In the genomic region with DNA sequence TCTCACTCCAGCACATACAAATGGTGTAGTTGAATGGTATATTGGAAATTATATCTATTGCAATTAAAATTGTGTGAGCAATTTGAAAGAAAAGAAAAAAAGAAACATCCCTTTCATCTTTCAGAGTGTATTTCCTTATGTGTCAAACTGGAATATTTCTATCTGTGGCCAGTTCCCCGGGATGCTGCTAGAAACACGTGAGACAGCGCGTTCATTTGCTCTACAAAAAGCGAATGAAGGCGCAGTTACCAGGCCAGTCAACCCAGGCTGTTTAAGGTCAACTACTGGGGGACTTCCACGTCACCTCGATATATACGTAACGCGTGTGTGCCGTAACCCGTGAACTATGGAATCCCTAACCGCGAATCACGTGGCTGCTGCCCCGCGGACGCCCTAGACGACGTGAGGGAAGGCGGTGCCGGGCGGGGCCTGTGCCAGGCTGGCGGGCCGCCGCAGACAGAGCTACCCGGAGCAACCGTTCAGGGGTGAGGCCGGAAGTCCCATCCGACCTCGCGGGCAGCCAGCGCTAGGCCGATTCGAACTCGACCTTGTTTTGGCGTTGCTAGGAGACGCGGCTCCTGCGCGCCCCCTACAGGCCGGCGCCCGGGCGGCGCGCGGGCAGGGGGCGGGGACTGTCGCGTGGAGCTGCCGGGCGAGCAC, we compare ENCODE assay signal across 1 cellular context.
TF ChIP-seq lines count a peak whose summit lies in the region.

No MANE protein-coding gene starts in this region.

TF ChIP-seq in HEK293, 187 proteins besides CTCF, POLR2A, EP300 and RAD21 (continued from another document and continues in another):
- TF ChIP-seq, protein P1, sequence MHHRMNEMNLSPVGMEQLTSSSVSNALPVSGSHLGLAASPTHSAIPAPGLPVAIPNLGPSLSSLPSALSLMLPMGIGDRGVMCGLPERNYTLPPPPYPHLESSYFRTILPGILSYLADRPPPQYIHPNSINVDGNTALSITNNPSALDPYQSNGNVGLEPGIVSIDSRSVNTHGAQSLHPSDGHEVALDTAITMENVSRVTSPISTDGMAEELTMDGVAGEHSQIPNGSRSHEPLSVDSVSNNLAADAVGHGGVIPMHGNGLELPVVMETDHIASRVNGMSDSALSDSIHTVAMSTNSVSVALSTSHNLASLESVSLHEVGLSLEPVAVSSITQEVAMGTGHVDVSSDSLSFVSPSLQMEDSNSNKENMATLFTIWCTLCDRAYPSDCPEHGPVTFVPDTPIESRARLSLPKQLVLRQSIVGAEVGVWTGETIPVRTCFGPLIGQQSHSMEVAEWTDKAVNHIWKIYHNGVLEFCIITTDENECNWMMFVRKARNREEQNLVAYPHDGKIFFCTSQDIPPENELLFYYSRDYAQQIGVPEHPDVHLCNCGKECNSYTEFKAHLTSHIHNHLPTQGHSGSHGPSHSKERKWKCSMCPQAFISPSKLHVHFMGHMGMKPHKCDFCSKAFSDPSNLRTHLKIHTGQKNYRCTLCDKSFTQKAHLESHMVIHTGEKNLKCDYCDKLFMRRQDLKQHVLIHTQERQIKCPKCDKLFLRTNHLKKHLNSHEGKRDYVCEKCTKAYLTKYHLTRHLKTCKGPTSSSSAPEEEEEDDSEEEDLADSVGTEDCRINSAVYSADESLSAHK (tag by site-specific recombination; IDR thresholded peaks at IDR 0.05) = no peak
- TF ChIP-seq, protein P2, sequence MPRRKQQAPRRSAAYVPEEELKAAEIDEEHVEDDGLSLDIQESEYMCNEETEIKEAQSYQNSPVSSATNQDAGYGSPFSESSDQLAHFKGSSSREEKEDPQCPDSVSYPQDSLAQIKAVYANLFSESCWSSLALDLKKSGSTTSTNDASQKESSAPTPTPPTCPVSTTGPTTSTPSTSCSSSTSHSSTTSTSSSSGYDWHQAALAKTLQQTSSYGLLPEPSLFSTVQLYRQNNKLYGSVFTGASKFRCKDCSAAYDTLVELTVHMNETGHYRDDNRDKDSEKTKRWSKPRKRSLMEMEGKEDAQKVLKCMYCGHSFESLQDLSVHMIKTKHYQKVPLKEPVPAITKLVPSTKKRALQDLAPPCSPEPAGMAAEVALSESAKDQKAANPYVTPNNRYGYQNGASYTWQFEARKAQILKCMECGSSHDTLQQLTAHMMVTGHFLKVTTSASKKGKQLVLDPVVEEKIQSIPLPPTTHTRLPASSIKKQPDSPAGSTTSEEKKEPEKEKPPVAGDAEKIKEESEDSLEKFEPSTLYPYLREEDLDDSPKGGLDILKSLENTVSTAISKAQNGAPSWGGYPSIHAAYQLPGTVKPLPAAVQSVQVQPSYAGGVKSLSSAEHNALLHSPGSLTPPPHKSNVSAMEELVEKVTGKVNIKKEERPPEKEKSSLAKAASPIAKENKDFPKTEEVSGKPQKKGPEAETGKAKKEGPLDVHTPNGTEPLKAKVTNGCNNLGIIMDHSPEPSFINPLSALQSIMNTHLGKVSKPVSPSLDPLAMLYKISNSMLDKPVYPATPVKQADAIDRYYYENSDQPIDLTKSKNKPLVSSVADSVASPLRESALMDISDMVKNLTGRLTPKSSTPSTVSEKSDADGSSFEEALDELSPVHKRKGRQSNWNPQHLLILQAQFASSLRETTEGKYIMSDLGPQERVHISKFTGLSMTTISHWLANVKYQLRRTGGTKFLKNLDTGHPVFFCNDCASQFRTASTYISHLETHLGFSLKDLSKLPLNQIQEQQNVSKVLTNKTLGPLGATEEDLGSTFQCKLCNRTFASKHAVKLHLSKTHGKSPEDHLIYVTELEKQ (tag by site-specific recombination; IDR thresholded peaks at IDR 0.05; ENCODE audit: borderline replicate concordance) = no peak
- TF ChIP-seq ZNF223 (tag by site-specific recombination; IDR thresholded peaks at IDR 0.05) = no peak
- no peak for TF ChIP-seq ZNF274 (IDR thresholded peaks at IDR 0.05; ENCODE audit: low read length)
- no peak for TF ChIP-seq ZNF274 (tag by site-specific recombination; IDR thresholded peaks at IDR 0.05; ENCODE audit: borderline replicate concordance)
- no peak for TF ChIP-seq HOXD13 (CRISPR knock-in tag; IDR thresholded peaks at IDR 0.05; ENCODE audit: borderline replicate concordance)
- no peak for TF ChIP-seq ZNF423 (tag by site-specific recombination; IDR thresholded peaks at IDR 0.05)
- no peak for TF ChIP-seq ZNF155 (tag by site-specific recombination; IDR thresholded peaks at IDR 0.05)
- TF ChIP-seq KLF16 (tag by site-specific recombination; IDR thresholded peaks at IDR 0.05) = no peak; the same call in 1 of the 2 replicates
- TF ChIP-seq ZNF830 (tag by site-specific recombination; IDR thresholded peaks at IDR 0.05; ENCODE audit: low read depth) = no peak
- TF ChIP-seq, protein P3, sequence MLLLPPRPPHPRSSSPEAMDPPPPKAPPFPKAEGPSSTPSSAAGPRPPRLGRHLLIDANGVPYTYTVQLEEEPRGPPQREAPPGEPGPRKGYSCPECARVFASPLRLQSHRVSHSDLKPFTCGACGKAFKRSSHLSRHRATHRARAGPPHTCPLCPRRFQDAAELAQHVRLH (tag by site-specific recombination; IDR thresholded peaks at IDR 0.05) = 0 out of 2 replicates have a peak, but pooled peaks have one; percentile 33
- no peak for TF ChIP-seq ZNF560 (tag by site-specific recombination; IDR thresholded peaks at IDR 0.05; ENCODE audit: borderline replicate concordance)
- no peak; the same call in 1 of the 2 replicates for TF ChIP-seq KLF10 (tag by site-specific recombination; IDR thresholded peaks at IDR 0.05)
- no peak; the same call in 1 of the 2 replicates for TF ChIP-seq SP7 (tag by site-specific recombination; IDR thresholded peaks at IDR 0.05)
- TF ChIP-seq ZNF610 (tag by site-specific recombination; IDR thresholded peaks at IDR 0.05; ENCODE audit: borderline replicate concordance) = no peak
- TF ChIP-seq ZNF184 (tag by site-specific recombination; IDR thresholded peaks at IDR 0.05) = no peak
- no peak for TF ChIP-seq BCL11A (tag by site-specific recombination; IDR thresholded peaks at IDR 0.05; ENCODE audit: low read depth)
- TF ChIP-seq ZNF549 (tag by site-specific recombination; IDR thresholded peaks at IDR 0.05) = no peak
- TF ChIP-seq ZNF366 (tag by site-specific recombination; conservative IDR thresholded peaks at IDR 0.05) = no peak
- peak; percentile 93 for TF ChIP-seq ZNF629 (tag by site-specific recombination; IDR thresholded peaks at IDR 0.05)
- TF ChIP-seq, protein P4, sequence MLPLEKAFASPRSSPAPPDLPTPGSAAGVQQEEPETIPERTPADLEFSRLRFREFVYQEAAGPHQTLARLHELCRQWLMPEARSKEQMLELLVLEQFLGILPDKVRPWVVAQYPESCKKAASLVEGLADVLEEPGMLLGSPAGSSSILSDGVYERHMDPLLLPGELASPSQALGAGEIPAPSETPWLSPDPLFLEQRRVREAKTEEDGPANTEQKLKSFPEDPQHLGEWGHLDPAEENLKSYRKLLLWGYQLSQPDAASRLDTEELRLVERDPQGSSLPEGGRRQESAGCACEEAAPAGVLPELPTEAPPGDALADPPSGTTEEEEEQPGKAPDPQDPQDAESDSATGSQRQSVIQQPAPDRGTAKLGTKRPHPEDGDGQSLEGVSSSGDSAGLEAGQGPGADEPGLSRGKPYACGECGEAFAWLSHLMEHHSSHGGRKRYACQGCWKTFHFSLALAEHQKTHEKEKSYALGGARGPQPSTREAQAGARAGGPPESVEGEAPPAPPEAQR (tag by site-specific recombination; IDR thresholded peaks at IDR 0.05) = no peak
- TF ChIP-seq, protein P5, sequence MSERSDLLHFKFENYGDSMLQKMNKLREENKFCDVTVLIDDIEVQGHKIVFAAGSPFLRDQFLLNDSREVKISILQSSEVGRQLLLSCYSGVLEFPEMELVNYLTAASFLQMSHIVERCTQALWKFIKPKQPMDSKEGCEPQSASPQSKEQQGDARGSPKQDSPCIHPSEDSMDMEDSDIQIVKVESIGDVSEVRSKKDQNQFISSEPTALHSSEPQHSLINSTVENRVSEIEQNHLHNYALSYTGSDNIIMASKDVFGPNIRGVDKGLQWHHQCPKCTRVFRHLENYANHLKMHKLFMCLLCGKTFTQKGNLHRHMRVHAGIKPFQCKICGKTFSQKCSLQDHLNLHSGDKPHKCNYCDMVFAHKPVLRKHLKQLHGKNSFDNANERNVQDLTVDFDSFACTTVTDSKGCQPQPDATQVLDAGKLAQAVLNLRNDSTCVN (tag by site-specific recombination; optimal IDR thresholded peaks at IDR 0.05) = peak; percentile 65
- no peak for TF ChIP-seq ZFP69B (tag by site-specific recombination; IDR thresholded peaks at IDR 0.05)
- TF ChIP-seq ZNF571 (tag by site-specific recombination; IDR thresholded peaks at IDR 0.05) = no peak
- peak; percentile 23; the same call in 1 of the 2 replicates for TF ChIP-seq KLF8 (tag by site-specific recombination; IDR thresholded peaks at IDR 0.05)
- no peak for TF ChIP-seq ZNF624 (tag by site-specific recombination; IDR thresholded peaks at IDR 0.05)
- TF ChIP-seq ZNF473 (tag by site-specific recombination; IDR thresholded peaks at IDR 0.05) = no peak
- TF ChIP-seq ZNF37A (tag by site-specific recombination; IDR thresholded peaks at IDR 0.05) = no peak
- TF ChIP-seq, protein P6, sequence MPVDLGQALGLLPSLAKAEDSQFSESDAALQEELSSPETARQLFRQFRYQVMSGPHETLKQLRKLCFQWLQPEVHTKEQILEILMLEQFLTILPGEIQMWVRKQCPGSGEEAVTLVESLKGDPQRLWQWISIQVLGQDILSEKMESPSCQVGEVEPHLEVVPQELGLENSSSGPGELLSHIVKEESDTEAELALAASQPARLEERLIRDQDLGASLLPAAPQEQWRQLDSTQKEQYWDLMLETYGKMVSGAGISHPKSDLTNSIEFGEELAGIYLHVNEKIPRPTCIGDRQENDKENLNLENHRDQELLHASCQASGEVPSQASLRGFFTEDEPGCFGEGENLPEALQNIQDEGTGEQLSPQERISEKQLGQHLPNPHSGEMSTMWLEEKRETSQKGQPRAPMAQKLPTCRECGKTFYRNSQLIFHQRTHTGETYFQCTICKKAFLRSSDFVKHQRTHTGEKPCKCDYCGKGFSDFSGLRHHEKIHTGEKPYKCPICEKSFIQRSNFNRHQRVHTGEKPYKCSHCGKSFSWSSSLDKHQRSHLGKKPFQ (tag by site-specific recombination; IDR thresholded peaks at IDR 0.05) = no peak
- no peak for TF ChIP-seq ZNF791 (tag by site-specific recombination; IDR thresholded peaks at IDR 0.05)
- TF ChIP-seq, protein P7, sequence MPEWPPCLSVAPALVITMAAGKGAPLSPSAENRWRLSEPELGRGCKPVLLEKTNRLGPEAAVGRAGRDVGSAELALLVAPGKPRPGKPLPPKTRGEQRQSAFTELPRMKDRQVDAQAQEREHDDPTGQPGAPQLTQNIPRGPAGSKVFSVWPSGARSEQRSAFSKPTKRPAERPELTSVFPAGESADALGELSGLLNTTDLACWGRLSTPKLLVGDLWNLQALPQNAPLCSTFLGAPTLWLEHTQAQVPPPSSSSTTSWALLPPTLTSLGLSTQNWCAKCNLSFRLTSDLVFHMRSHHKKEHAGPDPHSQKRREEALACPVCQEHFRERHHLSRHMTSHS (tag by site-specific recombination; IDR thresholded peaks at IDR 0.05) = no peak
- no peak for TF ChIP-seq ZNF335 (tag by site-specific recombination; conservative IDR thresholded peaks at IDR 0.05)
- peak; percentile 41; the same call in 1 of the 2 replicates for TF ChIP-seq ZBTB48 (tag by site-specific recombination; IDR thresholded peaks at IDR 0.05)
- no peak for TF ChIP-seq ZNF140 (tag by site-specific recombination; IDR thresholded peaks at IDR 0.05)
- no peak for TF ChIP-seq ZNF214 (tag by site-specific recombination; IDR thresholded peaks at IDR 0.05; ENCODE audit: borderline replicate concordance)
- TF ChIP-seq, protein P8, sequence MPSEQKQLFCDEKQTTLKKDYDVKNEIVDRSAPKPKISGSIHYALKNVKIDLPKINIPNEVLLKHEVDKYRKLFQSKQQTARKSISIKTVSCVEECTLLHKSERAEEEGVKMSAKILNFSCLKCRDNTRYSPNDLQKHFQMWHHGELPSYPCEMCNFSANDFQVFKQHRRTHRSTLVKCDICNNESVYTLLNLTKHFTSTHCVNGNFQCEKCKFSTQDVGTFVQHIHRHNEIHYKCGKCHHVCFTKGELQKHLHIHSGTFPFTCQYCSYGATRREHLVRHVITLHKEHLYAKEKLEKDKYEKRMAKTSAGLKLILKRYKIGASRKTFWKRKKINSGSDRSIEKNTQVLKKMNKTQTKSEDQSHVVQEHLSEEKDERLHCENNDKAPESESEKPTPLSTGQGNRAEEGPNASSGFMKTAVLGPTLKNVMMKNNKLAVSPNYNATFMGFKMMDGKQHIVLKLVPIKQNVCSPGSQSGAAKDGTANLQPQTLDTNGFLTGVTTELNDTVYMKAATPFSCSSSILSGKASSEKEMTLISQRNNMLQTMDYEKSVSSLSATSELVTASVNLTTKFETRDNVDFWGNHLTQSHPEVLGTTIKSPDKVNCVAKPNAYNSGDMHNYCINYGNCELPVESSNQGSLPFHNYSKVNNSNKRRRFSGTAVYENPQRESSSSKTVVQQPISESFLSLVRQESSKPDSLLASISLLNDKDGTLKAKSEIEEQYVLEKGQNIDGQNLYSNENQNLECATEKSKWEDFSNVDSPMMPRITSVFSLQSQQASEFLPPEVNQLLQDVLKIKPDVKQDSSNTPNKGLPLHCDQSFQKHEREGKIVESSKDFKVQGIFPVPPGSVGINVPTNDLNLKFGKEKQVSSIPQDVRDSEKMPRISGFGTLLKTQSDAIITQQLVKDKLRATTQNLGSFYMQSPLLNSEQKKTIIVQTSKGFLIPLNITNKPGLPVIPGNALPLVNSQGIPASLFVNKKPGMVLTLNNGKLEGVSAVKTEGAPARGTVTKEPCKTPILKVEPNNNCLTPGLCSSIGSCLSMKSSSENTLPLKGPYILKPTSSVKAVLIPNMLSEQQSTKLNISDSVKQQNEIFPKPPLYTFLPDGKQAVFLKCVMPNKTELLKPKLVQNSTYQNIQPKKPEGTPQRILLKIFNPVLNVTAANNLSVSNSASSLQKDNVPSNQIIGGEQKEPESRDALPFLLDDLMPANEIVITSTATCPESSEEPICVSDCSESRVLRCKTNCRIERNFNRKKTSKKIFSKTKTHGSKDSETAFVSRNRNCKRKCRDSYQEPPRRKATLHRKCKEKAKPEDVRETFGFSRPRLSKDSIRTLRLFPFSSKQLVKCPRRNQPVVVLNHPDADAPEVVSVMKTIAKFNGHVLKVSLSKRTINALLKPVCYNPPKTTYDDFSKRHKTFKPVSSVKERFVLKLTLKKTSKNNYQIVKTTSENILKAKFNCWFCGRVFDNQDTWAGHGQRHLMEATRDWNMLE (tag by site-specific recombination; conservative IDR thresholded peaks at IDR 0.05; ENCODE audit: low read depth) = peak; percentile 67
- no peak for TF ChIP-seq ZNF324 (tag by site-specific recombination; IDR thresholded peaks at IDR 0.05)
- TF ChIP-seq ZNF76 (tag by site-specific recombination; IDR thresholded peaks at IDR 0.05; ENCODE audit: borderline replicate concordance, low read depth) = no peak
- no peak for TF ChIP-seq ZNF133 (tag by site-specific recombination; IDR thresholded peaks at IDR 0.05)
- TF ChIP-seq ZNF16 (tag by site-specific recombination; IDR thresholded peaks at IDR 0.05; ENCODE audit: low read depth) = no peak
- no peak for TF ChIP-seq ZEB2 (tag by site-specific recombination; IDR thresholded peaks at IDR 0.05)
